ENCODE assay signal across 2 cellular contexts in the genomic region with DNA sequence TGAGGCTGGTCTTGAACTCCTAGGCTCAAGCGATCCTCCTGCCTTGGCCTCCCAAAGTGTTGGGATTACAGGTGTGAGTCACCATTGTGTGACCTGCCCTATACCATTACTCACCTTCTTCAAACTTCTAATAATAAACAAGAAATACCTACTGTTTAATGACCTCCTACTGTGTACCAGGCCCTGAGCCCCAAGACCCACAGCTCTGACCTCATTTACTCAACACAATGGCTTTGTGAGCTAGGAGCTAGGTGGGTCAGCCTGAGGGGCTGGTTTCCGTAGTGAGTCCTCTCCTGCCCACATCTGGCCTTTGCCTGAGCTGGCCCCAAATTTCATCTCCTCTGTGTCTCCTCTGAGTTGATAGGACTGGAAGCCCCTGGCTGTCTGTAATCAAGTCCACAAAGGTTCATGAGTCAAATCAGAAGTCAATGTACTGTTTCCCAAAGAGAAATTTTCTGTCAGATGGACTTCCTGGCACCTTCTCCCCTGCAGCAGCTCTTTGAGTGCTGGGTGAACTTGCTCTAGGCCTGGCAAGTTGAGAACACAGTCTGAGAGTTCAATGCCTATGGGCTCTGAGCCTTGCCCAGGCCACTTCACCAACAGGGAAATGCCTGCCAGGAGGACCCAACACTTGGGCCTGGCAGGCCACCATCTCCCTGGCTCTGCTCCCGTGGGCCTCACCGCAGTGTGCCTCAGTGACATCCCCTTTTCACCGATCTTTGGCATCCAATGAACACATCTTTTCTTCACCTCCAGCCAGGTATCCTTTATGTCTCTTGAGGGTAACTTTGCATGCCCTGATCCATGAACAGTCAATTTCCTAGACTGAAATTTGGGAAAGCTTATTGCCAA.
TF ChIP-seq lines count a peak whose summit lies in the region.

No MANE protein-coding gene starts in this region.

TF ChIP-seq in SK-N-SH, 30 proteins besides CTCF, POLR2A, EP300 and RAD21 (continued from another document):
- TF ChIP-seq, protein P1, sequence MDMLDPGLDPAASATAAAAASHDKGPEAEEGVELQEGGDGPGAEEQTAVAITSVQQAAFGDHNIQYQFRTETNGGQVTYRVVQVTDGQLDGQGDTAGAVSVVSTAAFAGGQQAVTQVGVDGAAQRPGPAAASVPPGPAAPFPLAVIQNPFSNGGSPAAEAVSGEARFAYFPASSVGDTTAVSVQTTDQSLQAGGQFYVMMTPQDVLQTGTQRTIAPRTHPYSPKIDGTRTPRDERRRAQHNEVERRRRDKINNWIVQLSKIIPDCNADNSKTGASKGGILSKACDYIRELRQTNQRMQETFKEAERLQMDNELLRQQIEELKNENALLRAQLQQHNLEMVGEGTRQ (IDR thresholded peaks at IDR 0.05; ENCODE audit: borderline replicate concordance, low read depth, low read length) = no peak
- TF ChIP-seq JUND (IDR thresholded peaks at IDR 0.05) (no peak), YY1 (IDR thresholded peaks at IDR 0.05; ENCODE audit: low read depth) (no peak), FOXM1 (IDR thresholded peaks at IDR 0.05; ENCODE audit: low read depth) (no peak), SIN3A (IDR thresholded peaks at IDR 0.05; ENCODE audit: borderline replicate concordance, low read depth, low read length) (no peak), SMC3 (IDR thresholded peaks at IDR 0.05; ENCODE audit: low read depth, low read length) (no peak), POLR2AphosphoS5 (IDR thresholded peaks at IDR 0.05; ENCODE audit: low read depth, low read length) (no peak), MEF2A (IDR thresholded peaks at IDR 0.05; ENCODE audit: borderline replicate concordance, low read depth) (no peak), GABPA (IDR thresholded peaks at IDR 0.05; ENCODE audit: low read depth) (no peak), NRF1 (IDR thresholded peaks at IDR 0.05; ENCODE audit: low read depth, low read length) (no peak), RXRA (IDR thresholded peaks at IDR 0.05; ENCODE audit: borderline replicate concordance, low read depth) (no peak)
- TF ChIP-seq, protein P2, sequence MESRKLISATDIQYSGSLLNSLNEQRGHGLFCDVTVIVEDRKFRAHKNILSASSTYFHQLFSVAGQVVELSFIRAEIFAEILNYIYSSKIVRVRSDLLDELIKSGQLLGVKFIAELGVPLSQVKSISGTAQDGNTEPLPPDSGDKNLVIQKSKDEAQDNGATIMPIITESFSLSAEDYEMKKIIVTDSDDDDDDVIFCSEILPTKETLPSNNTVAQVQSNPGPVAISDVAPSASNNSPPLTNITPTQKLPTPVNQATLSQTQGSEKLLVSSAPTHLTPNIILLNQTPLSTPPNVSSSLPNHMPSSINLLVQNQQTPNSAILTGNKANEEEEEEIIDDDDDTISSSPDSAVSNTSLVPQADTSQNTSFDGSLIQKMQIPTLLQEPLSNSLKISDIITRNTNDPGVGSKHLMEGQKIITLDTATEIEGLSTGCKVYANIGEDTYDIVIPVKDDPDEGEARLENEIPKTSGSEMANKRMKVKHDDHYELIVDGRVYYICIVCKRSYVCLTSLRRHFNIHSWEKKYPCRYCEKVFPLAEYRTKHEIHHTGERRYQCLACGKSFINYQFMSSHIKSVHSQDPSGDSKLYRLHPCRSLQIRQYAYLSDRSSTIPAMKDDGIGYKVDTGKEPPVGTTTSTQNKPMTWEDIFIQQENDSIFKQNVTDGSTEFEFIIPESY (IDR thresholded peaks at IDR 0.05; ENCODE audit: borderline replicate concordance, low read depth) = no peak
- TF ChIP-seq, protein P3, sequence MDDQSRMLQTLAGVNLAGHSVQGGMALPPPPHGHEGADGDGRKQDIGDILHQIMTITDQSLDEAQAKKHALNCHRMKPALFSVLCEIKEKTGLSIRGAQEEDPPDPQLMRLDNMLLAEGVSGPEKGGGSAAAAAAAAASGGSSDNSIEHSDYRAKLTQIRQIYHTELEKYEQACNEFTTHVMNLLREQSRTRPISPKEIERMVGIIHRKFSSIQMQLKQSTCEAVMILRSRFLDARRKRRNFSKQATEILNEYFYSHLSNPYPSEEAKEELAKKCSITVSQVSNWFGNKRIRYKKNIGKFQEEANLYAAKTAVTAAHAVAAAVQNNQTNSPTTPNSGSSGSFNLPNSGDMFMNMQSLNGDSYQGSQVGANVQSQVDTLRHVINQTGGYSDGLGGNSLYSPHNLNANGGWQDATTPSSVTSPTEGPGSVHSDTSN (IDR thresholded peaks at IDR 0.05) = no peak
- TF ChIP-seq, protein P4, sequence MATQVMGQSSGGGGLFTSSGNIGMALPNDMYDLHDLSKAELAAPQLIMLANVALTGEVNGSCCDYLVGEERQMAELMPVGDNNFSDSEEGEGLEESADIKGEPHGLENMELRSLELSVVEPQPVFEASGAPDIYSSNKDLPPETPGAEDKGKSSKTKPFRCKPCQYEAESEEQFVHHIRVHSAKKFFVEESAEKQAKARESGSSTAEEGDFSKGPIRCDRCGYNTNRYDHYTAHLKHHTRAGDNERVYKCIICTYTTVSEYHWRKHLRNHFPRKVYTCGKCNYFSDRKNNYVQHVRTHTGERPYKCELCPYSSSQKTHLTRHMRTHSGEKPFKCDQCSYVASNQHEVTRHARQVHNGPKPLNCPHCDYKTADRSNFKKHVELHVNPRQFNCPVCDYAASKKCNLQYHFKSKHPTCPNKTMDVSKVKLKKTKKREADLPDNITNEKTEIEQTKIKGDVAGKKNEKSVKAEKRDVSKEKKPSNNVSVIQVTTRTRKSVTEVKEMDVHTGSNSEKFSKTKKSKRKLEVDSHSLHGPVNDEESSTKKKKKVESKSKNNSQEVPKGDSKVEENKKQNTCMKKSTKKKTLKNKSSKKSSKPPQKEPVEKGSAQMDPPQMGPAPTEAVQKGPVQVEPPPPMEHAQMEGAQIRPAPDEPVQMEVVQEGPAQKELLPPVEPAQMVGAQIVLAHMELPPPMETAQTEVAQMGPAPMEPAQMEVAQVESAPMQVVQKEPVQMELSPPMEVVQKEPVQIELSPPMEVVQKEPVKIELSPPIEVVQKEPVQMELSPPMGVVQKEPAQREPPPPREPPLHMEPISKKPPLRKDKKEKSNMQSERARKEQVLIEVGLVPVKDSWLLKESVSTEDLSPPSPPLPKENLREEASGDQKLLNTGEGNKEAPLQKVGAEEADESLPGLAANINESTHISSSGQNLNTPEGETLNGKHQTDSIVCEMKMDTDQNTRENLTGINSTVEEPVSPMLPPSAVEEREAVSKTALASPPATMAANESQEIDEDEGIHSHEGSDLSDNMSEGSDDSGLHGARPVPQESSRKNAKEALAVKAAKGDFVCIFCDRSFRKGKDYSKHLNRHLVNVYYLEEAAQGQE (IDR thresholded peaks at IDR 0.05; ENCODE audit: low read depth, low read length) = no peak
TF ChIP-seq in SK-N-SH: peak in this region for 0.

TF ChIP-seq in SK-N-SH treated with all-trans-retinoic acid at 6 μM for 48 hours, 23 proteins besides CTCF, POLR2A, EP300 and RAD21 (continued from another document):
- TF ChIP-seq, protein P5, sequence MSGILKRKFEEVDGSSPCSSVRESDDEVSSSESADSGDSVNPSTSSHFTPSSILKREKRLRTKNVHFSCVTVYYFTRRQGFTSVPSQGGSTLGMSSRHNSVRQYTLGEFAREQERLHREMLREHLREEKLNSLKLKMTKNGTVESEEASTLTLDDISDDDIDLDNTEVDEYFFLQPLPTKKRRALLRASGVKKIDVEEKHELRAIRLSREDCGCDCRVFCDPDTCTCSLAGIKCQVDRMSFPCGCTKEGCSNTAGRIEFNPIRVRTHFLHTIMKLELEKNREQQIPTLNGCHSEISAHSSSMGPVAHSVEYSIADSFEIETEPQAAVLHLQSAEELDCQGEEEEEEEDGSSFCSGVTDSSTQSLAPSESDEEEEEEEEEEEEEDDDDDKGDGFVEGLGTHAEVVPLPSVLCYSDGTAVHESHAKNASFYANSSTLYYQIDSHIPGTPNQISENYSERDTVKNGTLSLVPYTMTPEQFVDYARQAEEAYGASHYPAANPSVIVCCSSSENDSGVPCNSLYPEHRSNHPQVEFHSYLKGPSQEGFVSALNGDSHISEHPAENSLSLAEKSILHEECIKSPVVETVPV (CRISPR knock-in tag; IDR thresholded peaks at IDR 0.05) = no peak
- TF ChIP-seq, protein P6, sequence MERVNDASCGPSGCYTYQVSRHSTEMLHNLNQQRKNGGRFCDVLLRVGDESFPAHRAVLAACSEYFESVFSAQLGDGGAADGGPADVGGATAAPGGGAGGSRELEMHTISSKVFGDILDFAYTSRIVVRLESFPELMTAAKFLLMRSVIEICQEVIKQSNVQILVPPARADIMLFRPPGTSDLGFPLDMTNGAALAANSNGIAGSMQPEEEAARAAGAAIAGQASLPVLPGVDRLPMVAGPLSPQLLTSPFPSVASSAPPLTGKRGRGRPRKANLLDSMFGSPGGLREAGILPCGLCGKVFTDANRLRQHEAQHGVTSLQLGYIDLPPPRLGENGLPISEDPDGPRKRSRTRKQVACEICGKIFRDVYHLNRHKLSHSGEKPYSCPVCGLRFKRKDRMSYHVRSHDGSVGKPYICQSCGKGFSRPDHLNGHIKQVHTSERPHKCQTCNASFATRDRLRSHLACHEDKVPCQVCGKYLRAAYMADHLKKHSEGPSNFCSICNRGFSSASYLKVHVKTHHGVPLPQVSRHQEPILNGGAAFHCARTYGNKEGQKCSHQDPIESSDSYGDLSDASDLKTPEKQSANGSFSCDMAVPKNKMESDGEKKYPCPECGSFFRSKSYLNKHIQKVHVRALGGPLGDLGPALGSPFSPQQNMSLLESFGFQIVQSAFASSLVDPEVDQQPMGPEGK (CRISPR knock-in tag; IDR thresholded peaks at IDR 0.05; ENCODE audit: borderline replicate concordance) = no peak
- TF ChIP-seq BACH2 (CRISPR knock-in tag; IDR thresholded peaks at IDR 0.05; ENCODE audit: borderline replicate concordance) = no peak
- no peak for TF ChIP-seq OSR1 (CRISPR knock-in tag; IDR thresholded peaks at IDR 0.05)
